22 cellular contexts compared by ENCODE assay signal in the genomic region with DNA sequence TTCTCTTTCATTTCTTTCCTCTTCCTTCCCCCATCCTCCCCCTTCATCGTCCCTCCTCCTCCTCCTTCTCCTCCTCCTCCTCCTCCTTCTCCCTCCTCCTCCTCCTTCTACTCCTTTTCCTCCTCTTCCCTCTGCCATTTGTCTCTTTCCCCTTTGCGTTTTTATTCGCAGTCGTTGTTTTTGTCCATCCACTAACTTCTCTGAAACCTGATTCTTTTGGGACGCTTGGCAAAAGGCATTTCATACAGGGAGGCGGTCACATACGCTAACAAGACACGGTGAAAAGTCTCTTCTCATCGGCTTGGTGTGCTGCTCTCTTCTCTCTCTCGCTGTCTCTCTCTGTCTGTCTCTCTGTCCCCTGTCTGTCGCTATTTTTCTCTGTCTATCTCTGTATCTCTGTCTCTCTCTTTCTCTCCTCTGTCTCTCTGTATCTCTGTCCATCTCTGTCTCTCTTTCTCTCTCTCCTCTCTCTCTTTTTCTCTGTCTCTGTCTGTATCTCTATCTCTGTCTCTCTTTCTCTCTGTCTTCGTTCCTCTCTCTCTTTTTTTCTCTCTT. TPM values are rescaled to one million over a fixed set of nuclear protein-coding genes. Genes with fewer than 3 reads are reported as not detected.
"Had no signal": no experiment of that assay in that cellular context is flagged by ENCODE, and none has a peak within 500 bp of the region (broad histone marks: within the 10 kb centered on the region; RNA-seq: fewer than 3 reads in every experiment).

No MANE protein-coding gene starts in this region.

- ATAC-seq: foreskin keratinocyte had no signal

- H3K27ac Mint-ChIP-seq: activated naive CD8-positive, alpha-beta T cell had no signal

- H3K36me3 Mint-ChIP-seq: activated naive CD8-positive, alpha-beta T cell had no signal

- H3K9me3 Mint-ChIP-seq: neural crest cell had no signal

- H3K36me3 ChIP-seq: cardiac muscle cell, prostate gland, right atrium auricular region, tibial artery, WERI-Rb-1 had no signal

- H3K4me3 ChIP-seq: cardiac muscle cell, prostate gland, right atrium auricular region had no signal

- DNase-seq: activated CD4-positive, alpha-beta T cell treated with anti-CD3 and anti-CD28 coated beads, Interleukin-2, amount 50 U/mL, for 4 hours; activated gamma-delta T cell; amniotic stem cell; dermis blood vessel endothelial cell; effector memory CD4-positive, alpha-beta T cell; foreskin keratinocyte; hypothalamus; stimulated activated CD4-positive, alpha-beta T cell treated with anti-CD3 and anti-CD28 coated beads, Interleukin-12 subunit alpha, Interleukin-12 subunit beta, amount 100 ng/mL, for 4 hours; stimulated activated CD4-positive, alpha-beta T cell treated with anti-CD3 and anti-CD28 coated beads, Interleukin-1b, Interleukin-23, amount 100 ng/mL, for 48 hours; stimulated activated CD8-positive, alpha-beta memory T cell treated with anti-CD3 and anti-CD28 coated beads, Interleukin-4, amount 100 ng/mL, for 48 hours; stimulated activated naive CD4-positive, alpha-beta T cell treated with Interleukin-2 at 50 U/mL for 16 hours; substantia nigra; tibial artery; WERI-Rb-1 had no signal

- H3K27ac ChIP-seq: cardiac muscle cell, foreskin keratinocyte, prostate gland, right atrium auricular region, tibial artery, WERI-Rb-1 had no signal

- H3K4me1 ChIP-seq: foreskin keratinocyte, prostate gland had no signal

- H3K4me3 Mint-ChIP-seq: activated naive CD8-positive, alpha-beta T cell; neural crest cell had no signal

RNA-seq across cellular contexts. Expression of a gene that starts 5.4 kb away (rescaled TPM):
- total RNA-seq: cardiac muscle cell; dermis blood vessel endothelial cell; foreskin keratinocyte; lung microvascular endothelial cell; prostate gland; right atrium auricular region; T-helper 2 cell treated with Interferon-gamma antibody and Interleukin-4, amounts not matched to agents 100 ng/mL and 5 ng/mL, for 36 hours had no signal
- polyA plus RNA-seq: cardiac muscle cell, foreskin keratinocyte, keratinocyte had no signal
